In the genomic region with DNA sequence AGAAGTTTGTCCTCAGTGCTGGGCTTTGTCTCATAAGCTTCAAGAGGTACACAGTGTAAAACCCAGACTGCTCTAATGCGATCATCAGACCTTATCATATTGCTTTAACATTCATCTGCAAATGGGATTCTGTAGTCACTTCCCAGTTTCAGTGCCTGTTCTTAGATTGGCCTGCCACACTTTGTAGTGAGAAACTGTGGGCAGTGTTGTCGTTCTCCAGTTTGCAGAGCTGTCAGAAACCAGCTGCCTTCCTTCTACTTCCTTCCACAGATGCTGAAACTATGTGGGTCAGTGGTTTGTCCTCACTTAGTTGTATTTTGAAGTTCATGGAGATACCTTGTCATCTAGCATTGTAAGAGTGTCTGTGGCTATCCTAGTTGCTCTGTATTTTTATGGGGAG, we compare ENCODE assay signal across 6 cellular contexts. TPM values are rescaled to one million over a fixed set of nuclear protein-coding genes. Genes with fewer than 3 reads are reported as not detected.
"Had no signal": no experiment of that assay in that cellular context is flagged by ENCODE, and none has a peak within 500 bp of the region (broad histone marks: within the 10 kb centered on the region; RNA-seq: fewer than 3 reads in every experiment).

No MANE protein-coding gene starts in this region.

RNA-seq across cellular contexts. Expression of a gene that starts 59.9 kb away (rescaled TPM):
- total RNA-seq: activated CD4-positive, alpha-beta T cell treated with anti-CD3 and anti-CD28 coated beads, Interleukin-2, amount 10 ng/mL, durations not matched to agents 7 days and 5 days; activated CD8-positive, alpha-beta memory T cell treated with anti-CD3 and anti-CD28 coated beads, Interleukin-2, amount 10 ng/mL, durations not matched to agents 7 days and 5 days; activated CD8-positive, alpha-beta T cell treated with anti-CD3 and anti-CD28 coated beads for 36 hours; dermis blood vessel endothelial cell; fibroblast of lung; vagina had no signal
